12 cellular contexts compared by ENCODE assay signal in the genomic region with DNA sequence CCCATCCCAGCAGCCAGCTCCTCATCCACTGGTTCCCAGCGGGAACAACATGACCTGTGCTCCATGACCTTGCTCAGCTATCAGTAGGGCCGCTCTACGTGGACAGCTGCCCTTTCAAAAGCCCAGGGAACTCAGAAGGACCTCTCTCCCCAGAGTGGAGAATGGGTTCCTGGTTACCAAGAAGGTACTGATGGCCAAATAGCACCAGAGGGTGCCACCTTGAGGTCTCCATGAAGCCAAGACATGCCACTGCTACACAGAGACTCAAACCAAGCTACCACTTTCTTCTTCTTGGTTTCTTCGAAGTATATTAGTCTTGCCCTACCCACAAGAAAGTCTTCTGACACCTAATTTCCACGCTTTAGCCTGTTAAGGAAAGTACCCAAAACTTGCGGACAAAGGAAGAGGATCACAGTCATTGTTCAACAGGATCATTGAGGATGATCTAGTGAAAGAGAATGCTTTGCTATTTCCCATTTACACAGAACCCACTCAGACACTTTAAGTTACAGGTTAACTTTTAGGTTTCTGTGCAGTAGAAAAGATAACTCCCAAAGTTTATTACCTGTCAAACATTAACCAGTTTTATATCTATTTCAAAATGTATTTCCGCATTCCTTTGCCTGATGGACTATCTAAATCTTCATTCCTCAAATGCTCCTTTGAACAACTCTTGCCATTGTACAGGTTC.
A peak's percentile ranks its signal among the peaks of the same experiment; 100 is the strongest.
DNase-seq lines count a peak whose midpoint lies in the region; ATAC-seq and TF ChIP-seq lines count a peak whose summit lies in the region.
"Had no signal": no experiment of that assay in that cellular context is flagged by ENCODE, and none has a peak within 500 bp of the region (broad histone marks: within the 10 kb centered on the region; RNA-seq: fewer than 3 reads in every experiment).

No MANE protein-coding gene starts in this region.

- TF ChIP-seq CTCF in colonic mucosa (IDR thresholded peaks at IDR 0.05) (no peak), type B pancreatic cell (conservative IDR thresholded peaks at IDR 0.05) (no peak)

- H2AK5ac ChIP-seq in trophoblast cell (ENCODE audit: low read length) = no peak overlapping the region

- peak overlapping the region; percentile 50 for H3K27ac Mint-ChIP-seq in activated T-cell treated with anti-CD3 and anti-CD28 coated beads, Interleukin-2, amount 50 U/mL, for 24 hours
- peak overlapping the region; percentile 80 for H3K27ac Mint-ChIP-seq in type B pancreatic cell

- H3K36me3 ChIP-seq in colonic mucosa (no peaks in the 10 kb centered on the region), trophoblast cell (ENCODE audit: control insufficient read depth in 1 of 2, insufficient read depth in 2 of 2, low read length in 2 of 2) (no peaks in the 10 kb centered on the region)

- no peak overlapping the region for H3K23ac ChIP-seq in trophoblast cell (ENCODE audit: low read length)

- ATAC-seq in HG03196 (IDR thresholded peaks at IDR 0.05; ENCODE audit: unreplicated experiment) = peak; percentile 39

- DNase-seq in activated T-cell treated with anti-CD3 and anti-CD28 coated beads, Interleukin-2, amount 50 U/mL, for 24 hours = no peak
- no peak for DNase-seq in activated T-cell treated with anti-CD3 and anti-CD28 coated beads, Interleukin-2, amount 50 U/mL, for 48 hours
- DNase-seq in colonic mucosa (no peak), type B pancreatic cell (ENCODE audit: extremely low spot score, unreplicated experiment) (no peak), trophoblast cell (no peak), mesenteric fat pad (ENCODE audit: low spot score) (no peak), nucleus accumbens (lab: John Stamatoyannopoulos, UW) (no peak)
- DNase-seq: activated T-cell treated with anti-CD3 and anti-CD28 coated beads for 4 hours, NCI-H187, OCI-M1 had no signal

- H3K9ac ChIP-seq in colonic mucosa (ENCODE audit: low read depth in 2 of 2, low read length in 2 of 2) (peak overlapping the region in 1 of 2 donors; percentile 59), trophoblast cell (ENCODE audit: low read length) (no peak overlapping the region)

- H3K9me3 ChIP-seq in colonic mucosa = no peaks in the 10 kb centered on the region
- no peaks in the 10 kb centered on the region for H3K9me3 ChIP-seq in trophoblast cell (ENCODE audit: insufficient read depth, low read depth, low read length)

- no peaks in the 10 kb centered on the region for H3K36me3 Mint-ChIP-seq in activated T-cell treated with anti-CD3 and anti-CD28 coated beads, Interleukin-2, amount 50 U/mL, for 24 hours (ENCODE audit: low read depth)
- H3K36me3 Mint-ChIP-seq in type B pancreatic cell = no peaks in the 10 kb centered on the region

- no peaks in the 10 kb centered on the region for H3K79me1 ChIP-seq in trophoblast cell (ENCODE audit: low read length)

- no peak overlapping the region for H3K14ac ChIP-seq in trophoblast cell (ENCODE audit: low read length)

- no peak overlapping the region for H4K91ac ChIP-seq in trophoblast cell (ENCODE audit: low read depth, low read length)

- no peak overlapping the region for H3K18ac ChIP-seq in trophoblast cell (ENCODE audit: low read length)

- H3K4me1 ChIP-seq in colonic mucosa (no peaks in the 10 kb centered on the region), trophoblast cell (ENCODE audit: control insufficient read depth in 1 of 2, insufficient read depth in 2 of 2, low read length in 2 of 2) (no peaks in the 10 kb centered on the region)

- H3K4me3 ChIP-seq in colonic mucosa (no peak overlapping the region), trophoblast cell (ENCODE audit: low read depth, low read length) (no peak overlapping the region)
- H3K4me3 ChIP-seq: skin epidermis had no signal

- no peak overlapping the region for H4K12ac ChIP-seq in trophoblast cell (ENCODE audit: low read depth, low read length)

- WGBS in trophoblast cell (ENCODE audit: extremely low coverage, insufficient coverage, insufficient read length) = no CpG with 5 or more reads among the region's 7 CpGs

- H3K27ac ChIP-seq in colonic mucosa (peak overlapping the region; percentile 80), trophoblast cell (ENCODE audit: low read depth, low read length) (no peak overlapping the region)
- H3K27ac ChIP-seq: skin epidermis had no signal

- intact Hi-C loops in colonic mucosa (cut with DNase I) = no loop called here

- H3K4me1 Mint-ChIP-seq in activated T-cell treated with anti-CD3 and anti-CD28 coated beads, Interleukin-2, amount 50 U/mL, for 24 hours (ENCODE audit: low read depth) = peaks cover 46% of the 10 kb centered on the region
- peaks cover 20% of the 10 kb centered on the region for H3K4me1 Mint-ChIP-seq in type B pancreatic cell (ENCODE audit: unreplicated experiment)

- H3K9me3 Mint-ChIP-seq in activated T-cell treated with anti-CD3 and anti-CD28 coated beads, Interleukin-2, amount 50 U/mL, for 24 hours = no peaks in the 10 kb centered on the region
- H3K9me3 Mint-ChIP-seq in type B pancreatic cell = no peaks in the 10 kb centered on the region

- H3K4ac ChIP-seq in trophoblast cell (ENCODE audit: low read depth, low read length) = no peak overlapping the region

- H3K27me3 ChIP-seq in colonic mucosa (no peaks in the 10 kb centered on the region), trophoblast cell (ENCODE audit: insufficient read depth, low read length) (peaks cover 2% of the 10 kb centered on the region)

- H2BK120ac ChIP-seq in trophoblast cell (ENCODE audit: insufficient read depth, low read length, poor library complexity) = no peak overlapping the region

- no peak overlapping the region for H2BK12ac ChIP-seq in trophoblast cell (ENCODE audit: low read length)

- no peak overlapping the region for H2AFZ ChIP-seq in trophoblast cell (ENCODE audit: insufficient read depth, low read length, poor library complexity)

- no peaks in the 10 kb centered on the region for H3K79me2 ChIP-seq in trophoblast cell (ENCODE audit: control insufficient read depth, insufficient read depth, low read length, poor library complexity)

- peaks cover 27% of the 10 kb centered on the region for H3K27me3 Mint-ChIP-seq in activated T-cell treated with anti-CD3 and anti-CD28 coated beads, Interleukin-2, amount 50 U/mL, for 24 hours
- H3K27me3 Mint-ChIP-seq in type B pancreatic cell = peaks cover 5% of the 10 kb centered on the region

- H3K4me2 ChIP-seq in trophoblast cell (ENCODE audit: low read length) = no peak overlapping the region

- no peak overlapping the region for H4K8ac ChIP-seq in trophoblast cell (ENCODE audit: low read depth, low read length)

- H2BK5ac ChIP-seq in trophoblast cell (ENCODE audit: low read depth, low read length, poor library complexity) = no peak overlapping the region

- H3K4me3 Mint-ChIP-seq in activated T-cell treated with anti-CD3 and anti-CD28 coated beads, Interleukin-2, amount 50 U/mL, for 24 hours = no peak overlapping the region
- H3K4me3 Mint-ChIP-seq in type B pancreatic cell = peak overlapping the region; percentile 3
